In the genomic region with DNA sequence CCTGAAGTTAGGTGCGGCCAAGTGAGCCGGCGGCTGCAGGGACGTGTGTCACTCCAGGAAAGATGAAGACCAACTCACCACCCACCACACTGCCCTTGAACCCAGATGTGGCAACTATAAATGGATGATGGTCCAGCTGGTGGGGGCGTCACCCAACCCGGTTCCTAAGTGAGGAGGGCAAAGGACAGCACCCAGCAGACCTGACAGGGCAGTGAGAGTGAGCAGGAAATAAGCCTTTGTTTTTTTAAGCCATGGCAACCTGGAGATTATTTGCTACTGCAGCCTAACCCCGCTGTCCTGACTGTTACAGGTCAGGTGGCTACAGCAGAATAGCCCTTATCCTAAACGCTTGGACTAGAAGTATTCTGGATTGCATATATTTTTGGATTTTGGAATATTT, we compare ENCODE assay signal across 13 cellular contexts.
"Had no signal": no experiment of that assay in that cellular context is flagged by ENCODE, and none has a peak within 500 bp of the region (broad histone marks: within the 10 kb centered on the region; RNA-seq: fewer than 3 reads in every experiment).

No MANE protein-coding gene starts in this region.

- ATAC-seq: activated CD4-positive, CD25-positive, alpha-beta regulatory T cell treated with anti-CD3 and anti-CD28 coated beads, Interleukin-2, amount 50 U/mL, for 24 hours; natural killer cell; stimulated activated naive CD8-positive, alpha-beta T cell treated with anti-CD3 and anti-CD28 coated beads, Interleukin-15, amount 100 ng/mL, for 72 hours had no signal

- DNase-seq: activated CD4-positive, alpha-beta T cell treated with anti-CD3 and anti-CD28 coated beads, Interleukin-2, amount 50 U/mL, for 4 hours; activated naive CD4-positive, alpha-beta T cell treated with anti-CD3 and anti-CD28 coated beads, Interleukin-2, amount 50 U/mL, for 16 hours; activated T-cell treated with anti-CD3 and anti-CD28 coated beads, Interleukin-2, amount 50 U/mL, for 1 hour; adrenal gland; central memory CD4-positive, alpha-beta T cell; hippocampal formation; kidney glomerular epithelial cell; natural killer cell; nucleus accumbens; stimulated activated CD4-positive, alpha-beta T cell treated with anti-CD3 and anti-CD28 coated beads, Interleukin-4, amount 100 ng/mL, for 1 hour; stimulated activated naive CD8-positive, alpha-beta T cell treated with anti-CD3 and anti-CD28 coated beads, Interleukin-15, amount 100 ng/mL, for 72 hours; uterus had no signal

- H3K27me3 ChIP-seq: adrenal gland, uterus had no signal

- H3K36me3 ChIP-seq: adrenal gland, uterus had no signal

- H3K4me1 ChIP-seq: adrenal gland, uterus had no signal

- H3K4me3 ChIP-seq: adrenal gland, uterus had no signal

- H3K27ac ChIP-seq: adrenal gland, uterus had no signal

- H3K9me3 ChIP-seq: adrenal gland, uterus had no signal
